8 cellular contexts compared by ENCODE assay signal in the genomic region with DNA sequence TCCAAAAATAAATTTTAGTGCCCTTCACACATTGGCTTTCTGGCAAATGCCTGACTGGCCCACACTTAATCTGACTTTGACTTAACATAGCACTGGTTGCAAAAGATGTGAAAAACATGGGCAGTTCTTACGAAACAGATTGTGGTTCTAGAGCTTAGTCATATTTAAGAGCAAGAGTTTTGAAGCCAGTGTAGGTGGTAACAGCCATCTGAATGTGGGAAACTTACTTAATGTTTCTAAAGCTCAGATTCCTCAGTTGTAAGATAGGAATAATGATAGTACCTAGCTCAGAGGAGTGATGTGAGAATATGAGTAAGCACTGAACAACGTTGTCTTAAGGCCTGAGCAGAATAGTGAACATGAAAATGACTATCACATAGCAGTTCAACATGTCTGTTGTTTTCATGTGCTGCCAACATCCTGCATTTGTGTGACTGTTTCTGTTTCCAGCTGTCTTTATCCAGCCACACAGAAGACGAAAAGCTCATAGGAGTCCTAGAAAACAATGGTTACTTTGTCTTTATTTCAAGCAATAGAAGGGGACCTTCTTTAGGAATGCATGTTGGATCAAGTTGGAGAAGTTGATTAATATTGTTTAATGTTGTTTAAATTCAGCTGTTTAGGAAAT.
DNase-seq lines count a peak whose midpoint lies in the region; ATAC-seq, FAIRE-seq and TF ChIP-seq lines count a peak whose summit lies in the region.

No MANE protein-coding gene starts in this region.

- intact Hi-C loops in colonic mucosa (cut with DNase I) = no loop called here
- intact Hi-C loops in gastrocnemius medialis (cut with DNase I; ENCODE audit: low total_unique reads) = no loop called here

- CTCF ChIA-PET in A549 (lab: Yijun Ruan, JAX) = no interaction called here

- no peak for FAIRE-seq in A549 (lab: Jason Lieb, UNC)

- TF ChIP-seq POLR2A in A549 (IDR thresholded peaks at IDR 0.05; ENCODE audit: low read length) (no peak), gastrocnemius medialis (IDR thresholded peaks at IDR 0.05) (no peak)

- peak overlapping the region; percentile 10 for H3K4me2 ChIP-seq in A549

- H3K9me3 ChIP-seq in A549 (no peaks in the 10 kb centered on the region), colonic mucosa (no peaks in the 10 kb centered on the region), gastrocnemius medialis (no peaks in the 10 kb centered on the region)

- no peak for TF ChIP-seq RAD21 in A549 (conservative IDR thresholded peaks at IDR 0.05 in 1 of 2, IDR thresholded peaks at IDR 0.05 in 1 of 2)

- TF ChIP-seq CTCF in A549 (IDR thresholded peaks at IDR 0.05) = no peak
- no peak for TF ChIP-seq CTCF in colonic mucosa (IDR thresholded peaks at IDR 0.05)
- TF ChIP-seq CTCF in gastrocnemius medialis (IDR thresholded peaks at IDR 0.05 in 4 of 5, conservative IDR thresholded peaks at IDR 0.05 in 1 of 5) = no peak

- no peak for TF ChIP-seq EP300 in A549 (IDR thresholded peaks at IDR 0.05)

- H3K4me1 ChIP-seq in A549 (peaks cover 13% of the 10 kb centered on the region; the same call in 2 of the 3 replicates), colonic mucosa (no peaks in the 10 kb centered on the region), gastrocnemius medialis (no peaks in the 10 kb centered on the region)

- H3K27me3 ChIP-seq in colonic mucosa (no peaks in the 10 kb centered on the region), gastrocnemius medialis (no peaks in the 10 kb centered on the region)

- H3K36me3 ChIP-seq in colonic mucosa (no peaks in the 10 kb centered on the region), gastrocnemius medialis (no peaks in the 10 kb centered on the region)

- WGBS in A549 (ENCODE audit: missing lambda C conversion rate) = 67% methylated on average over 3 of the region's 3 CpGs

- DNase-seq in A549 (ENCODE audit: low read depth in 1 of 2, low spot score in 1 of 2) = peak in 1 of 2 experiments; percentile 50
- DNase-seq in astrocyte of the hippocampus (ENCODE audit: low read depth, low spot score) = peak; percentile 76
- no peak for DNase-seq in NCI-H1105 treated with DMSO at 0.1 percent for 48 hours (lab: John Stamatoyannopoulos, UW)
- DNase-seq in colonic mucosa = no peak
- DNase-seq in COLO668 (lab: John Stamatoyannopoulos, UW; ENCODE audit: unreplicated experiment) = no peak
- DNase-seq in gastrocnemius medialis = no peak

- H3K27ac ChIP-seq in A549 = peak overlapping the region in 1 of 2 experiments; percentile 24; a peak in 2 of 6 replicates
- no peak overlapping the region for H3K27ac ChIP-seq in colonic mucosa
- no peak overlapping the region for H3K27ac ChIP-seq in gastrocnemius medialis

- POLR2A ChIA-PET in A549 (lab: Yijun Ruan, JAX) = interaction anchor here (1.0 kb wide), 1 partner anchor 264 kb away, joined by 3 read pairs; no protein-coding TSS in a partner anchor

- ATAC-seq in A549 (peak; percentile 72 to 73; a peak in 5 of 6 replicates), GM19397 (IDR thresholded peaks at IDR 0.05; ENCODE audit: unreplicated experiment) (peak; percentile 70), HG03175 (IDR thresholded peaks at IDR 0.05; ENCODE audit: unreplicated experiment) (peak; percentile 82), gastrocnemius medialis (no peak)

- H3K4me3 ChIP-seq in A549 (no peak overlapping the region), colonic mucosa (no peak overlapping the region), gastrocnemius medialis (no peak overlapping the region)

- no peak overlapping the region for H3K9ac ChIP-seq in colonic mucosa (ENCODE audit: low read depth in 2 of 2, low read length in 2 of 2)

- in situ Hi-C loops in gastrocnemius medialis (cut with MboI; ENCODE audit: low sequenced_read_pairs in 4 of 4) = no loop called here

TF ChIP-seq in A549, 52 proteins besides CTCF, POLR2A, EP300 and RAD21:
- TF ChIP-seq HOXB5 (CRISPR knock-in tag; IDR thresholded peaks at IDR 0.05) (no peak), CEBPB (IDR thresholded peaks at IDR 0.05) (peak; percentile 31 to 63; a peak in 3 of 4 replicates), ELK1 (IDR thresholded peaks at IDR 0.05; ENCODE audit: low read depth, low read length) (no peak), GATA3 (IDR thresholded peaks at IDR 0.05; ENCODE audit: borderline replicate concordance) (no peak)

Comparison
In these comparisons a context has a peak if more than half of its experiments do, and no peak if none do; other contexts are left out.
1. ATAC-seq: peak in A549 (2 of 2), GM19397 (single experiment) and HG03175 (single experiment); none in gastrocnemius medialis (0 of 2).